Comparison of ENCODE assay signal across 8 cellular contexts in the genomic region with DNA sequence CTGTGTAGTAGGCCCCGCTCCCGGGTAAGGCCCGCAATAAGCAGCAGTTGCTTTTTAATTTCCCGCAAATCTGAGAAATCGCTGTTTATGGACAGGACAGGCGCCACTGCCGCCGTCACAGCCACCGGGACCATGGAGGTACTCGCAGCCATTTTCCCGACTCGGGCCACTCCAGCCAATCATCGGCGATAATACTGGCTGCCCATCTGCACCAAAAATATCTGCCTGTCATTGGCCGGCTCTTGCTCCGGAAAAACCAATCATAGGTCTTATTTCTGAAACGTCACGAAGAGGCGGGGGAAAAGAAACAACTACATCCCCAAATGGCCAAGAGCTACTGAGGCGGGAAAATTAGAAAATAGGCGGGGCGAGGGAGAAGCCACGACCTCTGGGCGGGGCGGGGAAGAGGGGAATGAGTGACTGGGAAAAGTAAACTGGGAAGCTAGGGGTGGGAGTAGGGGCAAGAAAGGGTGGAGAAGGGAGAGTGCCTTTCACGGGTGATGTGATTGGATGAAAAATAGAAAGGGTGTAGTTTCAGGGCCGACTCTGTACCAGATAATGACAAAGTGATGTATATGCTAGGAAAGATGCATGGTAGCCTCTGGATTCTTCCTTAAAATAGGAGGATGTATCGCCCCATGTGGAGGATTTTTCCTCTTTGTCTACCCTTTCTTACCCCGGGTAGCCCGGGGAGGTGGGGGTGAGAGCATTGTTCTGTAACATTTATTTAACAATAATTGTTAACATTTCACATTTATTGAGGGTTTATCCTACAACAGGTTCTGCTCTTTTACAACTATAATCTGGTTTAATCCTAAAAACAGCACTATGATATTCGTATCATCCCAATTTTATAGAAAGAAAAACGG. TPM values are rescaled to one million over a fixed set of nuclear protein-coding genes. Genes with fewer than 3 reads are reported as not detected.
DNase-seq lines count a peak whose midpoint lies in the region; ATAC-seq, FAIRE-seq and TF ChIP-seq lines count a peak whose summit lies in the region.

A gene with protein sequence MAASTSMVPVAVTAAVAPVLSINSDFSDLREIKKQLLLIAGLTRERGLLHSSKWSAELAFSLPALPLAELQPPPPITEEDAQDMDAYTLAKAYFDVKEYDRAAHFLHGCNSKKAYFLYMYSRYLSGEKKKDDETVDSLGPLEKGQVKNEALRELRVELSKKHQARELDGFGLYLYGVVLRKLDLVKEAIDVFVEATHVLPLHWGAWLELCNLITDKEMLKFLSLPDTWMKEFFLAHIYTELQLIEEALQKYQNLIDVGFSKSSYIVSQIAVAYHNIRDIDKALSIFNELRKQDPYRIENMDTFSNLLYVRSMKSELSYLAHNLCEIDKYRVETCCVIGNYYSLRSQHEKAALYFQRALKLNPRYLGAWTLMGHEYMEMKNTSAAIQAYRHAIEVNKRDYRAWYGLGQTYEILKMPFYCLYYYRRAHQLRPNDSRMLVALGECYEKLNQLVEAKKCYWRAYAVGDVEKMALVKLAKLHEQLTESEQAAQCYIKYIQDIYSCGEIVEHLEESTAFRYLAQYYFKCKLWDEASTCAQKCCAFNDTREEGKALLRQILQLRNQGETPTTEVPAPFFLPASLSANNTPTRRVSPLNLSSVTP (minus strand): TSS at position 163 of the 869 bp plus-strand sequence. CDS start 11 bp downstream, at position 152.

- TF ChIP-seq CTCF in keratinocyte (optimal IDR thresholded peaks at IDR 0.05 in 1 of 3, IDR thresholded peaks at IDR 0.05 in 1 of 3, conservative IDR thresholded peaks at IDR 0.05 in 1 of 3; ENCODE audit: extremely low read depth in 1 of 3, insufficient read depth in 2 of 3, low read length in 3 of 3): no peak

- H3K27me3 ChIP-seq in keratinocyte (ENCODE audit: control insufficient read depth, extremely low read depth, insufficient read depth, low read length): no peaks in the 10 kb centered on the region

- H3K4me3 ChIP-seq in keratinocyte (ENCODE audit: control insufficient read depth in 2 of 3, extremely low read depth in 1 of 3, insufficient read depth in 2 of 3, low read depth in 1 of 3, low read length in 3 of 3): peak within 1 kb of the TSS; percentile 67 to 86 (median 76)

- peak; percentile 88 for TF ChIP-seq POLR2A in GM19099 (IDR thresholded peaks at IDR 0.05; ENCODE audit: extremely low read depth, insufficient read length, low read depth)

- peak within 1 kb of the TSS; percentile 91 for H3K9ac ChIP-seq in keratinocyte (ENCODE audit: control insufficient read depth, extremely low read depth, insufficient read depth, low read length)

- H3K36me3 ChIP-seq in keratinocyte (ENCODE audit: control insufficient read depth in 2 of 2, extremely low read depth in 1 of 2, insufficient read depth in 2 of 2, low read length in 2 of 2): no peaks in the 10 kb centered on the region

- peaks cover 6% of the 10 kb centered on the region for H3K4me1 ChIP-seq in keratinocyte (ENCODE audit: control insufficient read depth, extremely low read depth, insufficient read depth, low read length)

- H3K9me1 ChIP-seq in keratinocyte (ENCODE audit: control insufficient read depth, extremely low read depth, insufficient read depth, low read length): no peaks in the 10 kb centered on the region

- H3K27ac ChIP-seq in keratinocyte (ENCODE audit: control insufficient read depth, insufficient read depth, low read length): peak within 1 kb of the TSS; percentile 91

- H3K9me3 ChIP-seq in keratinocyte (ENCODE audit: control insufficient read depth, low read depth, low read length): no peaks in the 10 kb centered on the region

- dilution Hi-C loops in keratinocyte (cut with MboI; ENCODE audit: extremely low pct_ligation_motif_present, low sequenced_read_pairs): no loop called here

- peaks cover 37% of the 10 kb centered on the region for H3K79me2 ChIP-seq in keratinocyte (ENCODE audit: control insufficient read depth, insufficient read depth, low read length)

- peak; percentile 96 for ATAC-seq in HG03432 (IDR thresholded peaks at IDR 0.05; ENCODE audit: unreplicated experiment)

- peak; percentile 90 for FAIRE-seq in keratinocyte (lab: Jason Lieb, UNC)

- peak within 1 kb of the TSS; percentile 98 for H2AFZ ChIP-seq in keratinocyte (ENCODE audit: control insufficient read depth, low read length)

- peak within 1 kb of the TSS; percentile 94 for H3K4me2 ChIP-seq in keratinocyte (ENCODE audit: control insufficient read depth, extremely low read depth, insufficient read depth, low read depth, low read length)

- no peaks in the 10 kb centered on the region for H4K20me1 ChIP-seq in keratinocyte (ENCODE audit: control insufficient read depth, extremely low read depth, insufficient read depth, low read length)

- DNase-seq in AG20443 (ENCODE audit: low spot score) (peak; percentile 98), NCI-H510A (lab: John Stamatoyannopoulos, UW) (peak; percentile 86), cerebellum (ENCODE audit: low spot score) (peak; percentile 99), keratinocyte (ENCODE audit: low read depth, low spot score) (peak; percentile 88)
- peak; percentile 80 for DNase-seq in activated CD4-positive, alpha-beta T cell treated with anti-CD3 and anti-CD28 coated beads for 1 hour
- DNase-seq in stimulated activated CD4-positive, alpha-beta T cell treated with anti-CD3 and anti-CD28 coated beads, Interleukin-15, amount 100 ng/mL, for 1 hour (ENCODE audit: low read depth in 1 of 2, low spot score in 1 of 2): peak; percentile 70 to 74

RNA-seq across cellular contexts. Expression of the gene that starts here (rescaled TPM):
- 33.3 TPM for total RNA-seq in cerebellum
- polyA plus RNA-seq in keratinocyte: 26.4 to 40.2 TPM (median 33.2 TPM) in 3 replicates
- polyA plus RNA-seq in keratinocyte (2011; ENCODE audit: low read depth): 17.4 TPM
- 17.5 and 33.9 TPM in 2 replicates for polyA plus RNA-seq in keratinocyte (2011; cell fraction: cytosol; rRNA removed)
- polyA plus RNA-seq in keratinocyte (2011; cell fraction: nucleus; rRNA removed): 40.3 and 47.1 TPM in 2 replicates
- 14.1 and 19.4 TPM in 2 replicates for polyA plus RNA-seq in keratinocyte (2012; ENCODE audit: low replicate concordance)
- 15.2 to 29.1 TPM (median 23.0 TPM) in 3 replicates for polyA minus RNA-seq in keratinocyte
- polyA minus RNA-seq in keratinocyte (2011; cell fraction: cytosol; rRNA and poly(A)+ RNA removed): 13.2 TPM
- polyA minus RNA-seq in keratinocyte (2011; cell fraction: nucleus; rRNA and poly(A)+ RNA removed): 21.0 and 25.1 TPM in 2 replicates

Comparison
In these comparisons a context has a peak if more than half of its experiments do, and no peak if none do; other contexts are left out.
1. Peak in every context shown above with its lines: DNase-seq, ATAC-seq, H3K4me3 ChIP-seq and H3K27ac ChIP-seq.